In the genomic region with DNA sequence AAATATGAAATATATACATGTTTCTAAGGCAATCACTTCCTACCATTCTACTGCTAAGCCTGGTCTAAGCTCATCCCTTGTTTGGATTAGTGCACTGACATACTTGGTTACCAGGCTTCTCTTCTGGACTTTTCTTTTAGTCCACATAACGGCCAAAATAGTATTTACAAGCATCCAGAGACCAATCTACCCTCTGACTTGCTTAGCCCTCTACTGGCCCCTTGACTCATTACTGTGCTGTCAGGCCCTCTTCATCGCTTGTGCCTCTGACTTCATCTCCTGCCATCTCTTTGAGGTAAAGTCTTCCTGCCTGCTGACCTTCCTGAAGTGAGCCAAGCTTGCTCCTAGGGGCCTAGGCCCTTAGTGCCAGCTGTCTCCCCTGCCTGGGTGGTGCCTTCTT, we compare ENCODE assay signal across 19 cellular contexts.
"Had no signal": no experiment of that assay in that cellular context is flagged by ENCODE, and none has a peak within 500 bp of the region (broad histone marks: within the 10 kb centered on the region; RNA-seq: fewer than 3 reads in every experiment).

No MANE protein-coding gene starts in this region.

- FAIRE-seq: colon, islet of Langerhans had no signal

- H3K4me1 ChIP-seq: adrenal gland had no signal

- H3K36me3 ChIP-seq: adrenal gland, stomach, thoracic aorta had no signal

- ATAC-seq: activated CD4-positive, CD25-positive, alpha-beta regulatory T cell treated with anti-CD3 and anti-CD28 coated beads, Interleukin-2, amount 50 U/mL, for 24 hours; left lobe of liver; mucosa of descending colon; natural killer cell had no signal

- H3K4me3 ChIP-seq: adrenal gland, mucosa of descending colon, stomach, thoracic aorta had no signal

- H3K4me3 Mint-ChIP-seq: natural killer cell had no signal

- H3K27ac ChIP-seq: adrenal gland, epithelial cell of prostate, stomach, thoracic aorta had no signal

- H3K27me3 ChIP-seq: adrenal gland, stomach had no signal

- H3K36me3 Mint-ChIP-seq: natural killer cell had no signal

- DNase-seq: activated CD4-positive, alpha-beta T cell treated with anti-CD3 and anti-CD28 coated beads, Interleukin-2, amount 50 U/mL, for 4 hours; activated naive CD4-positive, alpha-beta T cell treated with anti-CD3 and anti-CD28 coated beads, Interleukin-2, amount 50 U/mL, for 16 hours; activated T-cell treated with anti-CD3 and anti-CD28 coated beads, Interleukin-2, amount 50 U/mL, for 1 hour; adrenal gland; effector CD4-positive, alpha-beta T cell; mammary epithelial cell; mucosa of descending colon; natural killer cell; nucleus accumbens; stimulated activated CD4-positive, alpha-beta T cell treated with anti-CD3 and anti-CD28 coated beads, Interleukin-15, amount 100 ng/mL, for 24 hours; stimulated activated CD4-positive, alpha-beta T cell treated with anti-CD3 and anti-CD28 coated beads, Interleukin-4, amount 100 ng/mL, for 24 hours; stomach; T-helper 1 cell had no signal

- H3K9me3 ChIP-seq: adrenal gland, thoracic aorta had no signal

- H3K27ac Mint-ChIP-seq: natural killer cell had no signal
